Comparison of ENCODE assay signal across 9 cellular contexts in genomic region chr1:31576201-31576669, GRCh38. TPM values are rescaled to one million over a fixed set of nuclear protein-coding genes. Genes with fewer than 3 reads are reported as not detected.
A peak's percentile ranks its signal among the peaks of the same experiment; 100 is the strongest.
DNase-seq lines count a peak whose midpoint lies in the region; ATAC-seq, FAIRE-seq and TF ChIP-seq lines count a peak whose summit lies in the region.
"Had no signal": no experiment of that assay in that cellular context is flagged by ENCODE, and none has a peak within 500 bp of the region (broad histone marks: within the 10 kb centered on the region; RNA-seq: fewer than 3 reads in every experiment).

TSS of gene TINAGL1 (plus strand) at chr1:31576515. CDS start at chr1:31577149, 634 bp downstream.

- DNase-seq in HPDE6-E6E7 (ENCODE audit: extremely low spot score): peak; percentile 90
- DNase-seq in brain microvascular endothelial cell: no peak
- peak; percentile 95 for DNase-seq in kidney
- DNase-seq in effector memory CD8-positive, alpha-beta T cell: no peak
- no peak for DNase-seq in SW 1271 (lab: John Stamatoyannopoulos, UW)
- no peak for DNase-seq in glutamatergic neuron

- H3K9me3 ChIP-seq in kidney (ENCODE audit: control insufficient read depth in 1 of 2, low read length in 2 of 2): no peaks in the 10 kb centered on the region

- no peak within 1 kb of the TSS for H3K27ac Mint-ChIP-seq in stimulated activated memory B cell treated with anti-CD40 and anti-IgM and Interleukin-4, amounts not matched to agents 10 μg/mL and 1 μg/mL and 100 μg/mL, for 72 hours
- no peak within 1 kb of the TSS for H3K27ac Mint-ChIP-seq in effector memory CD8-positive, alpha-beta T cell
- H3K27ac Mint-ChIP-seq in glutamatergic neuron (ENCODE audit: unreplicated experiment): no peak within 1 kb of the TSS

- no peaks in the 10 kb centered on the region for H3K27me3 ChIP-seq in brain microvascular endothelial cell (replicated peaks)

- no peaks in the 10 kb centered on the region for H3K36me3 ChIP-seq in brain microvascular endothelial cell (replicated peaks)
- H3K36me3 ChIP-seq in kidney (ENCODE audit: control insufficient read depth in 1 of 2, insufficient read depth in 2 of 2, low read length in 2 of 2): no peaks in the 10 kb centered on the region

- peaks cover 16% of the 10 kb centered on the region for H3K4me1 Mint-ChIP-seq in stimulated activated memory B cell treated with anti-CD40 and anti-IgM and Interleukin-4, amounts not matched to agents 10 μg/mL and 1 μg/mL and 100 μg/mL, for 72 hours
- H3K4me1 Mint-ChIP-seq in effector memory CD8-positive, alpha-beta T cell (ENCODE audit: low read depth in 2 of 2): peaks cover 0 to 2% of the 10 kb centered on the region in 2 donors
- H3K4me1 Mint-ChIP-seq in glutamatergic neuron (ENCODE audit: low read depth, unreplicated experiment): peaks cover 12% of the 10 kb centered on the region

- H3K4me3 Mint-ChIP-seq in stimulated activated memory B cell treated with anti-CD40 and anti-IgM and Interleukin-4, amounts not matched to agents 10 μg/mL and 1 μg/mL and 100 μg/mL, for 72 hours: no peak within 1 kb of the TSS
- H3K4me3 Mint-ChIP-seq in effector memory CD8-positive, alpha-beta T cell: no peak within 1 kb of the TSS
- no peak within 1 kb of the TSS for H3K4me3 Mint-ChIP-seq in glutamatergic neuron (ENCODE audit: unreplicated experiment)

- H3K36me3 Mint-ChIP-seq in stimulated activated memory B cell treated with anti-CD40 and anti-IgM and Interleukin-4, amounts not matched to agents 10 μg/mL and 1 μg/mL and 100 μg/mL, for 72 hours: no peaks in the 10 kb centered on the region
- H3K36me3 Mint-ChIP-seq in effector memory CD8-positive, alpha-beta T cell (ENCODE audit: insufficient read depth): peaks cover 3% of the 10 kb centered on the region
- no peaks in the 10 kb centered on the region for H3K36me3 Mint-ChIP-seq in glutamatergic neuron (ENCODE audit: unreplicated experiment)

- peaks cover 20% of the 10 kb centered on the region for H3K27me3 Mint-ChIP-seq in stimulated activated memory B cell treated with anti-CD40 and anti-IgM and Interleukin-4, amounts not matched to agents 10 μg/mL and 1 μg/mL and 100 μg/mL, for 72 hours
- peaks cover 32 to 58% of the 10 kb centered on the region in 2 donors for H3K27me3 Mint-ChIP-seq in effector memory CD8-positive, alpha-beta T cell
- peaks cover 2% of the 10 kb centered on the region for H3K27me3 Mint-ChIP-seq in glutamatergic neuron (ENCODE audit: unreplicated experiment)

- no peak for FAIRE-seq in kidney (lab: Jason Lieb, UNC)

- peak within 1 kb of the TSS; percentile 92 to 98 for H3K9ac ChIP-seq in kidney (ENCODE audit: low read length in 2 of 2)

- H3K9me3 Mint-ChIP-seq in stimulated activated memory B cell treated with anti-CD40 and anti-IgM and Interleukin-4, amounts not matched to agents 10 μg/mL and 1 μg/mL and 100 μg/mL, for 72 hours: no peaks in the 10 kb centered on the region
- no peaks in the 10 kb centered on the region for H3K9me3 Mint-ChIP-seq in effector memory CD8-positive, alpha-beta T cell
- peaks cover 3% of the 10 kb centered on the region for H3K9me3 Mint-ChIP-seq in glutamatergic neuron (ENCODE audit: unreplicated experiment)

- H3K27ac ChIP-seq in brain microvascular endothelial cell: no peak within 1 kb of the TSS
- H3K27ac ChIP-seq in kidney (ENCODE audit: low read depth in 2 of 2, low read length in 2 of 2): peak within 1 kb of the TSS; percentile 92 to 97

- H3K4me1 ChIP-seq in kidney (ENCODE audit: control insufficient read depth in 1 of 2, insufficient read depth in 1 of 2, low read depth in 1 of 2, low read length in 2 of 2): peaks cover 42 to 49% of the 10 kb centered on the region in 2 donors

- in situ Hi-C loops in brain microvascular endothelial cell (cut with HindIII; ENCODE audit: low pct_ligation_motif_present, low sequenced_read_pairs): no loop called here

- intact Hi-C loops in kidney (cut with DNase I): no loop called here

- peak within 1 kb of the TSS; percentile 37 for H3K4me3 ChIP-seq in brain microvascular endothelial cell (ENCODE audit: low read depth, low read length)
- peak within 1 kb of the TSS; percentile 89 to 97 for H3K4me3 ChIP-seq in kidney (ENCODE audit: low read length in 2 of 2)

- no peak for TF ChIP-seq CTCF in brain microvascular endothelial cell (IDR thresholded peaks at IDR 0.05; ENCODE audit: low read depth, low read length, missing control alignments)
- TF ChIP-seq CTCF in kidney (IDR thresholded peaks at IDR 0.05; ENCODE audit: borderline replicate concordance, extremely low read depth, insufficient read depth): no peak
- no peak for TF ChIP-seq CTCF in glutamatergic neuron (IDR thresholded peaks at IDR 0.05; ENCODE audit: partially characterized antibody, unreplicated experiment)

- ATAC-seq in stimulated activated memory B cell treated with anti-CD40 and anti-IgM and Interleukin-4, amounts not matched to agents 10 μg/mL and 1 μg/mL and 100 μg/mL, for 72 hours: peak; percentile 10
- no peak for ATAC-seq in effector memory CD8-positive, alpha-beta T cell (replicated peaks)
- no peak for ATAC-seq in HG02973 (IDR thresholded peaks at IDR 0.05; ENCODE audit: unreplicated experiment)

RNA-seq across cellular contexts. Expression of gene TINAGL1, which starts in this region (rescaled TPM):
- total RNA-seq in kidney (246 TPM), glutamatergic neuron (ENCODE audit: unreplicated experiment) (not detected)
- polyA plus RNA-seq in kidney (ENCODE audit: insufficient read depth, low read depth, low replicate concordance): 171 TPM
- total RNA-seq: T-helper 2 cell treated with Interferon-gamma antibody and Interleukin-4, amounts not matched to agents 100 ng/mL and 5 ng/mL, for 36 hours had no signal

Comparison
In these comparisons a context has a peak if more than half of its experiments do, and no peak if none do; other contexts are left out.
1. RNA of gene TINAGL1 (total RNA-seq): 246 TPM in kidney (single experiment); not detected in glutamatergic neuron (single experiment); every median in the first group is over 100 times any median in the second.
2. DNase-seq: peak in HPDE6-E6E7 (single experiment) and kidney (single experiment); none in brain microvascular endothelial cell (single experiment), effector memory CD8-positive, alpha-beta T cell (0 of 3), SW 1271 (0 of 2) and glutamatergic neuron (single experiment).